ENCODE assay signal across 26 cellular contexts in the genomic region with DNA sequence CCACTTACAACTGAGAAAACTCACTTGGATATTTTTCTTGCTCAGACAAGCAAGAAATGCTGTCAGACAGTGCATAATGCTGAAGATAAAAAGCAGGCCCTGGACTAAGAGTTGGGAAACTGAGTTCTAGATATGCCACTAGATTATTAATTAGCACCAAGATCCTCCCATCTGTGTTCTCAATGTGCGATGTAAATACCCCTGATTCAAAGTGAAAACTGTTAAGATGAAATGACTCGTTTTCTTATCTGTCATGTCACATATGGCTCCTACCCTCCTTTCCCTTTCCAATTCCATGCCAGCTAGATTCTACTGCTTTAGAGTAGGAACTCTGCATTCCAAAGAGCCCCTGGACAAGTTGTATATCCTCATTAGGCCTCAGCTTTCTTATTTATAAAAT.
DNase-seq lines count a peak whose midpoint lies in the region; ATAC-seq and TF ChIP-seq lines count a peak whose summit lies in the region.
"Had no signal": no experiment of that assay in that cellular context is flagged by ENCODE, and none has a peak within 500 bp of the region (broad histone marks: within the 10 kb centered on the region; RNA-seq: fewer than 3 reads in every experiment).

No MANE protein-coding gene starts in this region.

- H3K27ac Mint-ChIP-seq in T-helper 17 cell = peak overlapping the region; percentile 21
- peak overlapping the region; percentile 64 for H3K27ac Mint-ChIP-seq in stimulated activated memory B cell treated with anti-CD40 and anti-IgM and Interleukin-4, amounts not matched to agents 10 μg/mL and 1 μg/mL and 100 μg/mL, for 72 hours
- H3K27ac Mint-ChIP-seq: HFFc6; T-helper 2 cell treated with Interferon-gamma antibody and Interleukin-4, amounts not matched to agents 5 μg/mL and 100 μg/mL, for 36 hours had no signal

- H3K4me3 ChIP-seq in body of pancreas (no peak overlapping the region), trophoblast cell (ENCODE audit: low read depth, low read length) (no peak overlapping the region)
- H3K4me3 ChIP-seq: adrenal gland, SK-N-MC, smooth muscle cell, tibial artery had no signal

- H3K27me3 Mint-ChIP-seq in T-helper 17 cell = no peaks in the 10 kb centered on the region
- H3K27me3 Mint-ChIP-seq in stimulated activated memory B cell treated with anti-CD40 and anti-IgM and Interleukin-4, amounts not matched to agents 10 μg/mL and 1 μg/mL and 100 μg/mL, for 72 hours = no peaks in the 10 kb centered on the region

- no peak overlapping the region for H3K23ac ChIP-seq in trophoblast cell (ENCODE audit: low read length)

- H3K4me1 Mint-ChIP-seq in T-helper 17 cell = peaks cover 12% of the 10 kb centered on the region
- peaks cover 24% of the 10 kb centered on the region for H3K4me1 Mint-ChIP-seq in stimulated activated memory B cell treated with anti-CD40 and anti-IgM and Interleukin-4, amounts not matched to agents 10 μg/mL and 1 μg/mL and 100 μg/mL, for 72 hours

- no peak overlapping the region for H3K4me3 Mint-ChIP-seq in T-helper 17 cell
- no peak overlapping the region for H3K4me3 Mint-ChIP-seq in stimulated activated memory B cell treated with anti-CD40 and anti-IgM and Interleukin-4, amounts not matched to agents 10 μg/mL and 1 μg/mL and 100 μg/mL, for 72 hours
- H3K4me3 Mint-ChIP-seq: HFFc6; T-helper 2 cell treated with Interferon-gamma antibody and Interleukin-4, amounts not matched to agents 5 μg/mL and 100 μg/mL, for 36 hours had no signal

- H3K4me1 ChIP-seq in body of pancreas (peaks cover 3% of the 10 kb centered on the region), trophoblast cell (ENCODE audit: control insufficient read depth in 1 of 2, insufficient read depth in 2 of 2, low read length in 2 of 2) (no peaks in the 10 kb centered on the region)
- H3K4me1 ChIP-seq: tibial artery had no signal

- no peak overlapping the region for H2BK120ac ChIP-seq in trophoblast cell (ENCODE audit: insufficient read depth, low read length, poor library complexity)

- H3K27me3 ChIP-seq in body of pancreas (no peaks in the 10 kb centered on the region), trophoblast cell (ENCODE audit: insufficient read depth, low read length) (no peaks in the 10 kb centered on the region)
- H3K27me3 ChIP-seq: adrenal gland, tibial artery had no signal

- intact Hi-C loops in body of pancreas (cut with DNase I) = no loop called here

- DNase-seq in NCI-H2171 treated with DMSO at 0.1 percent for 48 hours (lab: John Stamatoyannopoulos, UW) (peak; percentile 28), NCI-H2171 (lab: John Stamatoyannopoulos, UW) (no peak), T-helper 17 cell (no peak), body of pancreas (no peak), trophoblast cell (no peak)
- DNase-seq: activated CD4-positive, alpha-beta T cell treated with anti-CD3 and anti-CD28 coated beads, Interleukin-2, amount 50 U/mL, for 48 hours; activated naive CD4-positive, alpha-beta T cell; adrenal gland; cortex of kidney; HFFc6; Karpas-422; kidney glomerular epithelial cell; NCI-H1092; NCI-H2029 treated with DMSO at 0.1 percent for 48 hours; NK-92 treated with Interleukin-12 subunit alpha and Interleukin-12 subunit beta, amount 100 ng/mL, for 24 hours; RPMI8226; stimulated activated naive CD4-positive, alpha-beta T cell; tibial artery; WERI-Rb-1 had no signal

- 61 to 64% methylated on average over 2 of the region's 2 CpGs for WGBS in body of pancreas, 2 donors
- WGBS in trophoblast cell (ENCODE audit: extremely low coverage, insufficient coverage, insufficient read length) = no CpG with 5 or more reads among the region's 2 CpGs

- H2BK12ac ChIP-seq in trophoblast cell (ENCODE audit: low read length) = no peak overlapping the region

- H3K9ac ChIP-seq in trophoblast cell (ENCODE audit: low read length) = no peak overlapping the region

- ATAC-seq in GM21447 (IDR thresholded peaks at IDR 0.05; ENCODE audit: unreplicated experiment) (peak; percentile 61), T-helper 17 cell (no peak), GM21515 (IDR thresholded peaks at IDR 0.05; ENCODE audit: unreplicated experiment) (no peak), body of pancreas (no peak)
- no peak for ATAC-seq in stimulated activated memory B cell treated with anti-CD40 and anti-IgM and Interleukin-4, amounts not matched to agents 10 μg/mL and 1 μg/mL and 100 μg/mL, for 72 hours

- no peak overlapping the region for H4K91ac ChIP-seq in trophoblast cell (ENCODE audit: low read depth, low read length)

- H3K9me3 ChIP-seq in T-helper 17 cell (ENCODE audit: control insufficient read depth, low read length, poor library complexity, severe bottlenecking) (no peaks in the 10 kb centered on the region), body of pancreas (no peaks in the 10 kb centered on the region), trophoblast cell (ENCODE audit: insufficient read depth, low read depth, low read length) (peaks cover 3% of the 10 kb centered on the region)
- H3K9me3 ChIP-seq: adrenal gland had no signal

- H2AK5ac ChIP-seq in trophoblast cell (ENCODE audit: low read length) = no peak overlapping the region

- TF ChIP-seq CTCF in body of pancreas (IDR thresholded peaks at IDR 0.05) = no peak

- H3K27ac ChIP-seq in body of pancreas = no peak overlapping the region
- H3K27ac ChIP-seq in trophoblast cell (ENCODE audit: low read depth, low read length) = no peak overlapping the region
- H3K27ac ChIP-seq: 22Rv1, adrenal gland, SK-N-MC, tibial artery, WERI-Rb-1 had no signal

- H4K8ac ChIP-seq in trophoblast cell (ENCODE audit: low read depth, low read length) = no peak overlapping the region

- no peak overlapping the region for H2AFZ ChIP-seq in trophoblast cell (ENCODE audit: insufficient read depth, low read length, poor library complexity)

- H2BK5ac ChIP-seq in trophoblast cell (ENCODE audit: low read depth, low read length, poor library complexity) = no peak overlapping the region

- H4K12ac ChIP-seq in trophoblast cell (ENCODE audit: low read depth, low read length) = no peak overlapping the region

- no peak overlapping the region for H3K14ac ChIP-seq in trophoblast cell (ENCODE audit: low read length)

- no peak overlapping the region for H3K18ac ChIP-seq in trophoblast cell (ENCODE audit: low read length)

- H3K36me3 ChIP-seq in body of pancreas (replicated peaks in 1 of 2; ENCODE audit: insufficient read depth in 1 of 2, low read depth in 2 of 2) (peaks cover 0 to 6% of the 10 kb centered on the region in 2 donors), trophoblast cell (ENCODE audit: control insufficient read depth in 1 of 2, insufficient read depth in 2 of 2, low read length in 2 of 2) (peaks cover 9% of the 10 kb centered on the region in 2 experiments)

- H3K79me2 ChIP-seq in trophoblast cell (ENCODE audit: control insufficient read depth, insufficient read depth, low read length, poor library complexity) = no peaks in the 10 kb centered on the region

- H3K79me1 ChIP-seq in trophoblast cell (ENCODE audit: low read length) = no peaks in the 10 kb centered on the region

- H3K9me3 Mint-ChIP-seq in stimulated activated memory B cell treated with anti-CD40 and anti-IgM and Interleukin-4, amounts not matched to agents 10 μg/mL and 1 μg/mL and 100 μg/mL, for 72 hours = peaks cover 9% of the 10 kb centered on the region

- TF ChIP-seq POLR2A in body of pancreas (IDR thresholded peaks at IDR 0.05) = no peak

- H3K4me2 ChIP-seq in trophoblast cell (ENCODE audit: low read length) = no peak overlapping the region
- H3K4me2 ChIP-seq: smooth muscle cell had no signal

- peaks cover 6% of the 10 kb centered on the region for H3K36me3 Mint-ChIP-seq in T-helper 17 cell (ENCODE audit: low read depth)
- peaks cover 51% of the 10 kb centered on the region for H3K36me3 Mint-ChIP-seq in stimulated activated memory B cell treated with anti-CD40 and anti-IgM and Interleukin-4, amounts not matched to agents 10 μg/mL and 1 μg/mL and 100 μg/mL, for 72 hours

- no peak overlapping the region for H3K4ac ChIP-seq in trophoblast cell (ENCODE audit: low read depth, low read length)
